In the genomic region with DNA sequence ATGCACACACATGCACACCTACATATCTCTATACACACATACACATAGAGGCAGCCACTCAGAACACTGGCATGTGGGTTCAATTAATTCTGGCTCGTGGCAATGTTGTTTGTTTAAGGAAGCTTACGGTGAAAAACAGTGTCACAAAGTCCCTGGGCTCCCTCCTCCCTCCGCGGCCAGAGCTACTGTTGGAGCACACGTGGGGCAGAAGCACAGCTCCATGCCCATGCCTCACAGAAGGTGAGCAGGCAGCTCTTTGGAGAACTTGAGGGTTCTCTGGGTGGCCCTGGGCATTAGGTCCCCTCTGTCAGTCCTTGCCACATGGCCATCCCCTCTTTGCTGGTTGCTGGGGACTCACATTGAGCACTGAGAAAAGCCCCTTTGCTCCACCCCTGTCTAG, we compare ENCODE assay signal across 14 cellular contexts.
"Had no signal": no experiment of that assay in that cellular context is flagged by ENCODE, and none has a peak within 500 bp of the region (broad histone marks: within the 10 kb centered on the region; RNA-seq: fewer than 3 reads in every experiment).

No MANE protein-coding gene starts in this region.

- FAIRE-seq: frontal cortex had no signal

- H3K4me3 ChIP-seq: colonic mucosa, heart left ventricle, prostate gland had no signal

- ATAC-seq: left colon, sciatic nerve had no signal

- H3K27ac ChIP-seq: colonic mucosa, heart left ventricle, parathyroid adenoma, prostate gland had no signal

- H3K9ac ChIP-seq: parathyroid adenoma had no signal

- H3K36me3 ChIP-seq: colonic mucosa, heart left ventricle, prostate gland had no signal

- H3K79me2 ChIP-seq: parathyroid adenoma had no signal

- H2AFZ ChIP-seq: parathyroid adenoma had no signal

- H3K9me3 ChIP-seq: colonic mucosa, heart left ventricle, prostate gland had no signal

- H3K4me1 ChIP-seq: colonic mucosa, parathyroid adenoma, prostate gland had no signal

- H3K27me3 ChIP-seq: colonic mucosa, heart left ventricle had no signal

- DNase-seq: colonic mucosa; effector CD4-positive, alpha-beta T cell; heart left ventricle; hippocampal formation; left colon; mammary epithelial cell; stimulated activated CD4-positive, alpha-beta T cell treated with anti-CD3 and anti-CD28 coated beads, Interleukin-2, amount 100 ng/mL, for 24 hours; stimulated activated CD4-positive, alpha-beta T cell treated with anti-CD3 and anti-CD28 coated beads, Interleukin-4, amount 100 ng/mL, for 4 hours; stimulated activated naive CD4-positive, alpha-beta T cell; trophoblast cell had no signal
